In the genomic region with DNA sequence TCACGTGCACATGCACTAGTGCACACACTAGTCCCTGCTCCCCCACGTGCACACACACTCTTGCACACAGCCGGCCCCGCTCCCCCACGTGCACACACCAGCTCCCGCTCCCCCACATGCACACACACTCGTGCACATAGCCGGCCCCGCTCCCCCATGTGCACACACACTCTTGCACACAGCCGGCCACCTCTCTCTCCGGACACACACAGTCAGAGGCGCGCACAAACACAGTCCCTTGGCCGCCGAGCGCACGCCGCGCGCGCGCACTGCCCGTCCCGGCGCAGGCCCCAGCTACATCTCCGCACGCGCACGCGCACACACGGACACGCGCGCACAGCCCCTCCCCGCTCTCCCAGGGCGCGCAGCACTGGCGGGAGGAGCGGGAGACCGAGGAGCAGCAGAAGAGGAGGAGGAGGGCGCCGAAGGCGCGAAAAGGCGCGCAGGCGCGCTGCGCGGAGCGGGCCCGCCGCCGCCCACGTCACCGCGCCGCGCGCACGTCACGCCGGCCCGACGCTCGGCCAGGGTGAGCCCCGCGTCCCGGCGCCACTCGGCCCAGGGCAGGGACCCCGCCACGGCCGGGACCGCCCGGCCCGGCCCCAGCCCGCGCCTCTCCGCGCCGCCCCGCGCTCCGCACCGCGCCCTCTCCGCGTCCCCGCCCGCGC, we compare ENCODE assay signal across 1 cellular context.
TF ChIP-seq lines count a peak whose summit lies in the region.

A gene with protein sequence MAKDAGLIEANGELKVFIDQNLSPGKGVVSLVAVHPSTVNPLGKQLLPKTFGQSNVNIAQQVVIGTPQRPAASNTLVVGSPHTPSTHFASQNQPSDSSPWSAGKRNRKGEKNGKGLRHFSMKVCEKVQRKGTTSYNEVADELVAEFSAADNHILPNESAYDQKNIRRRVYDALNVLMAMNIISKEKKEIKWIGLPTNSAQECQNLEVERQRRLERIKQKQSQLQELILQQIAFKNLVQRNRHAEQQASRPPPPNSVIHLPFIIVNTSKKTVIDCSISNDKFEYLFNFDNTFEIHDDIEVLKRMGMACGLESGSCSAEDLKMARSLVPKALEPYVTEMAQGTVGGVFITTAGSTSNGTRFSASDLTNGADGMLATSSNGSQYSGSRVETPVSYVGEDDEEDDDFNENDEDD (plus strand): TSS at position 549 of the 665 bp plus-strand sequence. CDS start 1,085 bp downstream, outside the sequence.

TF ChIP-seq in HepG2, 621 proteins besides CTCF, POLR2A, EP300 and RAD21 (continued from another document and continues in another):
- TF ChIP-seq AGO2 (optimal IDR thresholded peaks at IDR 0.05; ENCODE audit: low read depth, low read length) (peak; percentile 17), NR3C1 (CRISPR knock-in tag; IDR thresholded peaks at IDR 0.05) (no peak), HNRNPLL (IDR thresholded peaks at IDR 0.05; ENCODE audit: low read depth, low read length, poor library complexity, severe bottlenecking) (peak; percentile 64), YEATS2 (CRISPR knock-in tag; IDR thresholded peaks at IDR 0.05; ENCODE audit: borderline replicate concordance) (peak; percentile 33; the same call in 1 of the 2 replicates), JUN (CRISPR knock-in tag; IDR thresholded peaks at IDR 0.05) (no peak), PAX8 (CRISPR knock-in tag; IDR thresholded peaks at IDR 0.05; ENCODE audit: borderline replicate concordance) (no peak), PHF8 (CRISPR knock-in tag; IDR thresholded peaks at IDR 0.05) (peak; percentile 44; the same call in 1 of the 2 replicates), RBM22 (optimal IDR thresholded peaks at IDR 0.05; ENCODE audit: low read length) (no peak), POLR2AphosphoS2 (IDR thresholded peaks at IDR 0.05; ENCODE audit: low read depth, low read length) (no peak), EHMT2 (IDR thresholded peaks at IDR 0.05; ENCODE audit: borderline replicate concordance, low read depth, low read length) (no peak), MIER3 (CRISPR knock-in tag; IDR thresholded peaks at IDR 0.05; ENCODE audit: borderline replicate concordance) (no peak), IRF2 (CRISPR knock-in tag; IDR thresholded peaks at IDR 0.05) (no peak), TSC22D2 (CRISPR knock-in tag; IDR thresholded peaks at IDR 0.05; ENCODE audit: borderline replicate concordance) (no peak), SSRP1 (CRISPR knock-in tag; IDR thresholded peaks at IDR 0.05) (no peak), NFIB (CRISPR knock-in tag; IDR thresholded peaks at IDR 0.05; ENCODE audit: borderline replicate concordance) (no peak), ZNF446 (CRISPR knock-in tag; IDR thresholded peaks at IDR 0.05) (no peak), ARNT2 (CRISPR knock-in tag; IDR thresholded peaks at IDR 0.05; ENCODE audit: low read depth) (no peak), BRD4 (CRISPR knock-in tag; IDR thresholded peaks at IDR 0.05) (no peak)
- TF ChIP-seq, protein P1, sequence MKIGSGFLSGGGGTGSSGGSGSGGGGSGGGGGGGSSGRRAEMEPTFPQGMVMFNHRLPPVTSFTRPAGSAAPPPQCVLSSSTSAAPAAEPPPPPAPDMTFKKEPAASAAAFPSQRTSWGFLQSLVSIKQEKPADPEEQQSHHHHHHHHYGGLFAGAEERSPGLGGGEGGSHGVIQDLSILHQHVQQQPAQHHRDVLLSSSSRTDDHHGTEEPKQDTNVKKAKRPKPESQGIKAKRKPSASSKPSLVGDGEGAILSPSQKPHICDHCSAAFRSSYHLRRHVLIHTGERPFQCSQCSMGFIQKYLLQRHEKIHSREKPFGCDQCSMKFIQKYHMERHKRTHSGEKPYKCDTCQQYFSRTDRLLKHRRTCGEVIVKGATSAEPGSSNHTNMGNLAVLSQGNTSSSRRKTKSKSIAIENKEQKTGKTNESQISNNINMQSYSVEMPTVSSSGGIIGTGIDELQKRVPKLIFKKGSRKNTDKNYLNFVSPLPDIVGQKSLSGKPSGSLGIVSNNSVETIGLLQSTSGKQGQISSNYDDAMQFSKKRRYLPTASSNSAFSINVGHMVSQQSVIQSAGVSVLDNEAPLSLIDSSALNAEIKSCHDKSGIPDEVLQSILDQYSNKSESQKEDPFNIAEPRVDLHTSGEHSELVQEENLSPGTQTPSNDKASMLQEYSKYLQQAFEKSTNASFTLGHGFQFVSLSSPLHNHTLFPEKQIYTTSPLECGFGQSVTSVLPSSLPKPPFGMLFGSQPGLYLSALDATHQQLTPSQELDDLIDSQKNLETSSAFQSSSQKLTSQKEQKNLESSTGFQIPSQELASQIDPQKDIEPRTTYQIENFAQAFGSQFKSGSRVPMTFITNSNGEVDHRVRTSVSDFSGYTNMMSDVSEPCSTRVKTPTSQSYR (CRISPR knock-in tag; IDR thresholded peaks at IDR 0.05; ENCODE audit: borderline replicate concordance), result no peak
- TF ChIP-seq, protein P2, sequence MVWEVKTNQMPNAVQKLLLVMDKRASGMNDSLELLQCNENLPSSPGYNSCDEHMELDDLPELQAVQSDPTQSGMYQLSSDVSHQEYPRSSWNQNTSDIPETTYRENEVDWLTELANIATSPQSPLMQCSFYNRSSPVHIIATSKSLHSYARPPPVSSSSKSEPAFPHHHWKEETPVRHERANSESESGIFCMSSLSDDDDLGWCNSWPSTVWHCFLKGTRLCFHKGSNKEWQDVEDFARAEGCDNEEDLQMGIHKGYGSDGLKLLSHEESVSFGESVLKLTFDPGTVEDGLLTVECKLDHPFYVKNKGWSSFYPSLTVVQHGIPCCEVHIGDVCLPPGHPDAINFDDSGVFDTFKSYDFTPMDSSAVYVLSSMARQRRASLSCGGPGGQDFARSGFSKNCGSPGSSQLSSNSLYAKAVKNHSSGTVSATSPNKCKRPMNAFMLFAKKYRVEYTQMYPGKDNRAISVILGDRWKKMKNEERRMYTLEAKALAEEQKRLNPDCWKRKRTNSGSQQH (CRISPR knock-in tag; IDR thresholded peaks at IDR 0.05; ENCODE audit: low read depth), result no peak
- TF ChIP-seq, protein P3, sequence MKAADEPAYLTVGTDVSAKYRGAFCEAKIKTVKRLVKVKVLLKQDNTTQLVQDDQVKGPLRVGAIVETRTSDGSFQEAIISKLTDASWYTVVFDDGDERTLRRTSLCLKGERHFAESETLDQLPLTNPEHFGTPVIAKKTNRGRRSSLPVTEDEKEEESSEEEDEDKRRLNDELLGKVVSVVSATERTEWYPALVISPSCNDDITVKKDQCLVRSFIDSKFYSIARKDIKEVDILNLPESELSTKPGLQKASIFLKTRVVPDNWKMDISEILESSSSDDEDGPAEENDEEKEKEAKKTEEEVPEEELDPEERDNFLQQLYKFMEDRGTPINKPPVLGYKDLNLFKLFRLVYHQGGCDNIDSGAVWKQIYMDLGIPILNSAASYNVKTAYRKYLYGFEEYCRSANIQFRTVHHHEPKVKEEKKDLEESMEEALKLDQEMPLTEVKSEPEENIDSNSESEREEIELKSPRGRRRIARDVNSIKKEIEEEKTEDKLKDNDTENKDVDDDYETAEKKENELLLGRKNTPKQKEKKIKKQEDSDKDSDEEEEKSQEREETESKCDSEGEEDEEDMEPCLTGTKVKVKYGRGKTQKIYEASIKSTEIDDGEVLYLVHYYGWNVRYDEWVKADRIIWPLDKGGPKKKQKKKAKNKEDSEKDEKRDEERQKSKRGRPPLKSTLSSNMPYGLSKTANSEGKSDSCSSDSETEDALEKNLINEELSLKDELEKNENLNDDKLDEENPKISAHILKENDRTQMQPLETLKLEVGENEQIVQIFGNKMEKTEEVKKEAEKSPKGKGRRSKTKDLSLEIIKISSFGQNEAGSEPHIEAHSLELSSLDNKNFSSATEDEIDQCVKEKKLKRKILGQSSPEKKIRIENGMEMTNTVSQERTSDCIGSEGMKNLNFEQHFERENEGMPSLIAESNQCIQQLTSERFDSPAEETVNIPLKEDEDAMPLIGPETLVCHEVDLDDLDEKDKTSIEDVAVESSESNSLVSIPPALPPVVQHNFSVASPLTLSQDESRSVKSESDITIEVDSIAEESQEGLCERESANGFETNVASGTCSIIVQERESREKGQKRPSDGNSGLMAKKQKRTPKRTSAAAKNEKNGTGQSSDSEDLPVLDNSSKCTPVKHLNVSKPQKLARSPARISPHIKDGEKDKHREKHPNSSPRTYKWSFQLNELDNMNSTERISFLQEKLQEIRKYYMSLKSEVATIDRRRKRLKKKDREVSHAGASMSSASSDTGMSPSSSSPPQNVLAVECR (CRISPR knock-in tag; IDR thresholded peaks at IDR 0.05; ENCODE audit: borderline replicate concordance), result peak; percentile 62
- TF ChIP-seq, protein P4, sequence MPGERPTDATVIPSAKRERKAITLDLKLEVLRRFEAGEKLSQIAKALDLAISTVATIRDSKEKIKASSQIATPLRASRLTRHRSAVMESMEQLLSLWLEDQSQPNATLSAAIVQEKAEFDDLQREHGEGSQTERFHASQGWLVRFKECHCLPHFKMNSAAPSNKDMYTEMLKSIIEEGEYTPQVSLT (CRISPR knock-in tag; IDR thresholded peaks at IDR 0.05; ENCODE audit: borderline replicate concordance, low read depth), result no peak
- TF ChIP-seq, protein P5, sequence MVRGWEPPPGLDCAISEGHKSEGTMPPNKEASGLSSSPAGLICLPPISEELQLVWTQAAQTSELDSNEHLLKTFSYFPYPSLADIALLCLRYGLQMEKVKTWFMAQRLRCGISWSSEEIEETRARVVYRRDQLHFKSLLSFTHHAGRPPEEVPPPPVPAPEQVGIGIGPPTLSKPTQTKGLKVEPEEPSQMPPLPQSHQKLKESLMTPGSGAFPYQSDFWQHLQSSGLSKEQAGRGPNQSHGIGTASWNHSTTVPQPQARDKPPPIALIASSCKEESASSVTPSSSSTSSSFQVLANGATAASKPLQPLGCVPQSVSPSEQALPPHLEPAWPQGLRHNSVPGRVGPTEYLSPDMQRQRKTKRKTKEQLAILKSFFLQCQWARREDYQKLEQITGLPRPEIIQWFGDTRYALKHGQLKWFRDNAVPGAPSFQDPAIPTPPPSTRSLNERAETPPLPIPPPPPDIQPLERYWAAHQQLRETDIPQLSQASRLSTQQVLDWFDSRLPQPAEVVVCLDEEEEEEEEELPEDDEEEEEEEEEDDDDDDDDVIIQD (CRISPR knock-in tag; IDR thresholded peaks at IDR 0.05; ENCODE audit: low read depth), result no peak
- TF ChIP-seq, protein P6, sequence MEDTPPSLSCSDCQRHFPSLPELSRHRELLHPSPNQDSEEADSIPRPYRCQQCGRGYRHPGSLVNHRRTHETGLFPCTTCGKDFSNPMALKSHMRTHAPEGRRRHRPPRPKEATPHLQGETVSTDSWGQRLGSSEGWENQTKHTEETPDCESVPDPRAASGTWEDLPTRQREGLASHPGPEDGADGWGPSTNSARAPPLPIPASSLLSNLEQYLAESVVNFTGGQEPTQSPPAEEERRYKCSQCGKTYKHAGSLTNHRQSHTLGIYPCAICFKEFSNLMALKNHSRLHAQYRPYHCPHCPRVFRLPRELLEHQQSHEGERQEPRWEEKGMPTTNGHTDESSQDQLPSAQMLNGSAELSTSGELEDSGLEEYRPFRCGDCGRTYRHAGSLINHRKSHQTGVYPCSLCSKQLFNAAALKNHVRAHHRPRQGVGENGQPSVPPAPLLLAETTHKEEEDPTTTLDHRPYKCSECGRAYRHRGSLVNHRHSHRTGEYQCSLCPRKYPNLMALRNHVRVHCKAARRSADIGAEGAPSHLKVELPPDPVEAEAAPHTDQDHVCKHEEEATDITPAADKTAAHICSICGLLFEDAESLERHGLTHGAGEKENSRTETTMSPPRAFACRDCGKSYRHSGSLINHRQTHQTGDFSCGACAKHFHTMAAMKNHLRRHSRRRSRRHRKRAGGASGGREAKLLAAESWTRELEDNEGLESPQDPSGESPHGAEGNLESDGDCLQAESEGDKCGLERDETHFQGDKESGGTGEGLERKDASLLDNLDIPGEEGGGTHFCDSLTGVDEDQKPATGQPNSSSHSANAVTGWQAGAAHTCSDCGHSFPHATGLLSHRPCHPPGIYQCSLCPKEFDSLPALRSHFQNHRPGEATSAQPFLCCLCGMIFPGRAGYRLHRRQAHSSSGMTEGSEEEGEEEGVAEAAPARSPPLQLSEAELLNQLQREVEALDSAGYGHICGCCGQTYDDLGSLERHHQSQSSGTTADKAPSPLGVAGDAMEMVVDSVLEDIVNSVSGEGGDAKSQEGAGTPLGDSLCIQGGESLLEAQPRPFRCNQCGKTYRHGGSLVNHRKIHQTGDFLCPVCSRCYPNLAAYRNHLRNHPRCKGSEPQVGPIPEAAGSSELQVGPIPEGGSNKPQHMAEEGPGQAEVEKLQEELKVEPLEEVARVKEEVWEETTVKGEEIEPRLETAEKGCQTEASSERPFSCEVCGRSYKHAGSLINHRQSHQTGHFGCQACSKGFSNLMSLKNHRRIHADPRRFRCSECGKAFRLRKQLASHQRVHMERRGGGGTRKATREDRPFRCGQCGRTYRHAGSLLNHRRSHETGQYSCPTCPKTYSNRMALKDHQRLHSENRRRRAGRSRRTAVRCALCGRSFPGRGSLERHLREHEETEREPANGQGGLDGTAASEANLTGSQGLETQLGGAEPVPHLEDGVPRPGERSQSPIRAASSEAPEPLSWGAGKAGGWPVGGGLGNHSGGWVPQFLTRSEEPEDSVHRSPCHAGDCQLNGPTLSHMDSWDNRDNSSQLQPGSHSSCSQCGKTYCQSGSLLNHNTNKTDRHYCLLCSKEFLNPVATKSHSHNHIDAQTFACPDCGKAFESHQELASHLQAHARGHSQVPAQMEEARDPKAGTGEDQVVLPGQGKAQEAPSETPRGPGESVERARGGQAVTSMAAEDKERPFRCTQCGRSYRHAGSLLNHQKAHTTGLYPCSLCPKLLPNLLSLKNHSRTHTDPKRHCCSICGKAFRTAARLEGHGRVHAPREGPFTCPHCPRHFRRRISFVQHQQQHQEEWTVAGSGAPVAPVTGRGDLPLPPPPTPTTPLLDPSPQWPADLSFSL (CRISPR knock-in tag; IDR thresholded peaks at IDR 0.05), result 0 out of 2 replicates have a peak, but pooled peaks have one; percentile 57
- TF ChIP-seq, protein P7, sequence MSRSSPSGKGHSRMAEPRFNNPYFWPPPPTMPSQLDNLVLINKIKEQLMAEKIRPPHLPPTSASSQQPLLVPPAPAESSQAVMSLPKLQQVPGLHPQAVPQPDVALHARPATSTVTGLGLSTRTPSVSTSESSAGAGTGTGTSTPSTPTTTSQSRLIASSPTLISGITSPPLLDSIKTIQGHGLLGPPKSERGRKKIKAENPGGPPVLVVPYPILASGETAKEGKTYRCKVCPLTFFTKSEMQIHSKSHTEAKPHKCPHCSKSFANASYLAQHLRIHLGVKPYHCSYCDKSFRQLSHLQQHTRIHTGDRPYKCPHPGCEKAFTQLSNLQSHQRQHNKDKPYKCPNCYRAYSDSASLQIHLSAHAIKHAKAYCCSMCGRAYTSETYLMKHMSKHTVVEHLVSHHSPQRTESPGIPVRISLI (CRISPR knock-in tag; IDR thresholded peaks at IDR 0.05; ENCODE audit: borderline replicate concordance), result no peak
- TF ChIP-seq, protein P8, sequence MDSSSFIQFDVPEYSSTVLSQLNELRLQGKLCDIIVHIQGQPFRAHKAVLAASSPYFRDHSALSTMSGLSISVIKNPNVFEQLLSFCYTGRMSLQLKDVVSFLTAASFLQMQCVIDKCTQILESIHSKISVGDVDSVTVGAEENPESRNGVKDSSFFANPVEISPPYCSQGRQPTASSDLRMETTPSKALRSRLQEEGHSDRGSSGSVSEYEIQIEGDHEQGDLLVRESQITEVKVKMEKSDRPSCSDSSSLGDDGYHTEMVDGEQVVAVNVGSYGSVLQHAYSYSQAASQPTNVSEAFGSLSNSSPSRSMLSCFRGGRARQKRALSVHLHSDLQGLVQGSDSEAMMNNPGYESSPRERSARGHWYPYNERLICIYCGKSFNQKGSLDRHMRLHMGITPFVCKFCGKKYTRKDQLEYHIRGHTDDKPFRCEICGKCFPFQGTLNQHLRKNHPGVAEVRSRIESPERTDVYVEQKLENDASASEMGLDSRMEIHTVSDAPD (CRISPR knock-in tag; IDR thresholded peaks at IDR 0.05), result no peak
- TF ChIP-seq, protein P9, sequence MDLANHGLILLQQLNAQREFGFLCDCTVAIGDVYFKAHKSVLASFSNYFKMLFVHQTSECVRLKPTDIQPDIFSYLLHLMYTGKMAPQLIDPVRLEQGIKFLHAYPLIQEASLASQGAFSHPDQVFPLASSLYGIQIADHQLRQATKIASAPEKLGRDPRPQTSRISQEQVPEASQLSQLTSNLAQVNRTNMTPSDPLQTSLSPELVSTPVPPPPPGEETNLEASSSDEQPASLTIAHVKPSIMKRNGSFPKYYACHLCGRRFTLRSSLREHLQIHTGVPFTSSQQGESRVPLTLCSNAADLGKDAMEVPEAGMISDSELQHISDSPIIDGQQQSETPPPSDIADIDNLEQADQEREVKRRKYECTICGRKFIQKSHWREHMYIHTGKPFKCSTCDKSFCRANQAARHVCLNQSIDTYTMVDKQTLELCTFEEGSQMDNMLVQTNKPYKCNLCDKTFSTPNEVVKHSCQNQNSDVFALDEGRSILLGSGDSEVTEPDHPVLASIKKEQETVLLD (CRISPR knock-in tag; IDR thresholded peaks at IDR 0.05; ENCODE audit: low read depth), result no peak
